In genomic region chr11:68053981-68054812, GRCh38 we compare ENCODE assay signal across 25 cellular contexts. TPM values are rescaled to one million over a fixed set of nuclear protein-coding genes. Genes with fewer than 3 reads are reported as not detected.
DNase-seq lines count a peak whose midpoint lies in the region; ATAC-seq and TF ChIP-seq lines count a peak whose summit lies in the region.
"Had no signal": no experiment of that assay in that cellular context is flagged by ENCODE, and none has a peak within 500 bp of the region (broad histone marks: within the 10 kb centered on the region; RNA-seq: fewer than 3 reads in every experiment).

No MANE protein-coding gene starts in this region.

- no peaks in the 10 kb centered on the region for H3K9me3 ChIP-seq in osteoblast (ENCODE audit: low read depth, low read length)
- H3K9me3 ChIP-seq: adrenal gland, SJCRH30, upper lobe of left lung had no signal

- TF ChIP-seq CTCF in GM20000 (IDR thresholded peaks at IDR 0.05; ENCODE audit: extremely low read depth, missing control alignments) (no peak), brain (conservative IDR thresholded peaks at IDR 0.05) (no peak), osteoblast (IDR thresholded peaks at IDR 0.05; ENCODE audit: extremely low read depth, low read depth, low read length) (no peak)

- H3K4me1 ChIP-seq in osteoblast (ENCODE audit: insufficient read depth, low read length), result no peaks in the 10 kb centered on the region
- H3K4me1 ChIP-seq: adrenal gland, SJCRH30 had no signal

- H4K20me1 ChIP-seq in osteoblast (ENCODE audit: insufficient read depth, low read length), result no peaks in the 10 kb centered on the region

- H3K4me3 Mint-ChIP-seq in activated CD8-positive, alpha-beta memory T cell treated with anti-CD3 and anti-CD28 coated beads, Interleukin-2, amount 10 ng/mL, durations not matched to agents 7 days and 5 days, result no peak overlapping the region
- H3K4me3 Mint-ChIP-seq in brain, result no peak overlapping the region
- H3K4me3 Mint-ChIP-seq: CD4-positive, alpha-beta memory T cell; effector memory CD8-positive, alpha-beta T cell; neural progenitor cell had no signal

- H3K4me1 Mint-ChIP-seq in activated CD8-positive, alpha-beta memory T cell treated with anti-CD3 and anti-CD28 coated beads, Interleukin-2, amount 10 ng/mL, durations not matched to agents 7 days and 5 days, result no peaks in the 10 kb centered on the region
- H3K4me1 Mint-ChIP-seq in brain, result peaks cover 9% of the 10 kb centered on the region

- peak; percentile 49 for DNase-seq in activated CD8-positive, alpha-beta memory T cell treated with anti-CD3 and anti-CD28 coated beads, Interleukin-2, amount 50 U/mL, for 48 hours
- no peak for DNase-seq in activated CD8-positive, alpha-beta memory T cell treated with anti-CD3 and anti-CD28 coated beads, Interleukin-2, amount 10 ng/mL, durations not matched to agents 7 days and 5 days
- peak; percentile 6 for DNase-seq in GM20000 (ENCODE audit: low spot score)
- peak; percentile 69 for DNase-seq in osteoblast (ENCODE audit: insufficient read length, low spot score, missing footprints)
- DNase-seq in NCI-H524 (lab: John Stamatoyannopoulos, UW), result no peak
- DNase-seq in stimulated activated CD4-positive, alpha-beta T cell treated with anti-CD3 and anti-CD28 coated beads, Interleukin-12 subunit alpha, Interleukin-12 subunit beta, amount 100 ng/mL, for 4 hours, result no peak
- DNase-seq: ACHN; activated CD4-positive, alpha-beta T cell treated with anti-CD3 and anti-CD28 coated beads for 4 hours; caudate nucleus; CD4-positive, alpha-beta memory T cell; DMS79 treated with DMSO at 0.1 percent for 48 hours; effector memory CD8-positive, alpha-beta T cell; mesenchymal stem cell; NCI-H1048; NCI-H2081; NCI-H526; OCI-M1; SJCRH30; stimulated activated naive CD4-positive, alpha-beta T cell treated with Interleukin-2 at 50 U/mL for 16 hours; upper lobe of left lung had no signal

- H3K9me3 Mint-ChIP-seq in activated CD8-positive, alpha-beta memory T cell treated with anti-CD3 and anti-CD28 coated beads, Interleukin-2, amount 10 ng/mL, durations not matched to agents 7 days and 5 days (ENCODE audit: low read depth), result no peaks in the 10 kb centered on the region
- H3K9me3 Mint-ChIP-seq in brain, result no peaks in the 10 kb centered on the region
- H3K9me3 Mint-ChIP-seq: CD4-positive, alpha-beta memory T cell; effector memory CD8-positive, alpha-beta T cell; neural progenitor cell had no signal

- no peak overlapping the region for H3K4me2 ChIP-seq in osteoblast (ENCODE audit: insufficient read depth, low read length)
- H3K4me2 ChIP-seq: neural progenitor cell had no signal

- H3K4me3 ChIP-seq in osteoblast (ENCODE audit: insufficient read depth, low read length), result no peak overlapping the region
- H3K4me3 ChIP-seq: adrenal gland, neural progenitor cell, SJCRH30, upper lobe of left lung had no signal

- peaks cover 28% of the 10 kb centered on the region for H3K36me3 ChIP-seq in osteoblast (ENCODE audit: insufficient read depth, low read length)

- peaks cover 12% of the 10 kb centered on the region for H3K36me3 Mint-ChIP-seq in activated CD8-positive, alpha-beta memory T cell treated with anti-CD3 and anti-CD28 coated beads, Interleukin-2, amount 10 ng/mL, durations not matched to agents 7 days and 5 days
- H3K36me3 Mint-ChIP-seq in brain, result peaks cover 23% of the 10 kb centered on the region

- no peaks in the 10 kb centered on the region for H3K27me3 ChIP-seq in osteoblast (ENCODE audit: insufficient read depth, low read length)
- H3K27me3 ChIP-seq: adrenal gland, neural progenitor cell, SJCRH30, upper lobe of left lung had no signal

- no peak overlapping the region for H3K27ac Mint-ChIP-seq in activated CD8-positive, alpha-beta memory T cell treated with anti-CD3 and anti-CD28 coated beads, Interleukin-2, amount 10 ng/mL, durations not matched to agents 7 days and 5 days
- H3K27ac Mint-ChIP-seq in brain, result peak overlapping the region in 3 of 5 experiments; percentile 25 to 30 (median 27)

- H3K79me2 ChIP-seq in osteoblast (ENCODE audit: insufficient read depth, low read length), result no peaks in the 10 kb centered on the region

- no peak overlapping the region for H2AFZ ChIP-seq in osteoblast (ENCODE audit: low read length)
- H2AFZ ChIP-seq: neural progenitor cell had no signal

- no peak overlapping the region for H3K27ac ChIP-seq in osteoblast (ENCODE audit: low read depth, low read length)
- H3K27ac ChIP-seq: HL-60, neural progenitor cell, SJCRH30, upper lobe of left lung had no signal

- ATAC-seq in activated CD8-positive, alpha-beta memory T cell treated with anti-CD3 and anti-CD28 coated beads, Interleukin-2, amount 10 ng/mL, durations not matched to agents 7 days and 5 days, result no peak
- ATAC-seq in GM21528 (IDR thresholded peaks at IDR 0.05; ENCODE audit: low FRiP score, unreplicated experiment), result no peak
- ATAC-seq: effector memory CD8-positive, alpha-beta T cell had no signal

- CTCF ChIA-PET in activated CD8-positive, alpha-beta memory T cell treated with anti-CD3 and anti-CD28 coated beads, Interleukin-2, amount 10 ng/mL, durations not matched to agents 7 days and 5 days (lab: Charles Lee), result no interaction called here

- H3K27me3 Mint-ChIP-seq in activated CD8-positive, alpha-beta memory T cell treated with anti-CD3 and anti-CD28 coated beads, Interleukin-2, amount 10 ng/mL, durations not matched to agents 7 days and 5 days, result no peaks in the 10 kb centered on the region
- no peaks in the 10 kb centered on the region for H3K27me3 Mint-ChIP-seq in brain
- H3K27me3 Mint-ChIP-seq: CD4-positive, alpha-beta memory T cell; effector memory CD8-positive, alpha-beta T cell had no signal

RNA-seq across cellular contexts. Expression of gene TCIRG1, which starts 15.4 kb away (rescaled TPM):
- 100 to 1,000 TPM; 235 to 311 TPM for total RNA-seq in activated CD8-positive, alpha-beta memory T cell treated with anti-CD3 and anti-CD28 coated beads, Interleukin-2, amount 10 ng/mL, durations not matched to agents 7 days and 5 days
- polyA plus RNA-seq in brain (ENCODE audit: insufficient read depth, low read depth, low replicate concordance), result 5.0 TPM
- 85.4 and 87.5 TPM in 2 replicates for total RNA-seq in osteoblast

RNA-seq across cellular contexts. Expression of gene NDUFS8, which starts 23.7 kb away (rescaled TPM):
- 100 to 1,000 TPM; 161 TPM for total RNA-seq in activated CD8-positive, alpha-beta memory T cell treated with anti-CD3 and anti-CD28 coated beads, Interleukin-2, amount 10 ng/mL, durations not matched to agents 7 days and 5 days
- polyA plus RNA-seq in brain (ENCODE audit: insufficient read depth, low read depth, low replicate concordance), result 339 TPM
- 60.7 and 73.1 TPM in 2 replicates for total RNA-seq in osteoblast

RNA-seq across cellular contexts. Expression of gene ALDH3B1, which starts 44.1 kb away (rescaled TPM):
- total RNA-seq in activated CD8-positive, alpha-beta memory T cell treated with anti-CD3 and anti-CD28 coated beads, Interleukin-2, amount 10 ng/mL, durations not matched to agents 7 days and 5 days, result not detected
- 10.5 TPM for polyA plus RNA-seq in brain (ENCODE audit: insufficient read depth, low read depth, low replicate concordance)
- 59.5 and 63.0 TPM in 2 replicates for total RNA-seq in osteoblast
- polyA plus RNA-seq: CD4-positive, alpha-beta memory T cell had no signal

RNA-seq across cellular contexts. Expression of gene UNC93B1, which starts 50.3 kb away (rescaled TPM):
- 10 to 100 TPM; 20.0 to 48.9 TPM for total RNA-seq in activated CD8-positive, alpha-beta memory T cell treated with anti-CD3 and anti-CD28 coated beads, Interleukin-2, amount 10 ng/mL, durations not matched to agents 7 days and 5 days
- polyA plus RNA-seq in brain (ENCODE audit: insufficient read depth, low read depth, low replicate concordance), result 8.1 TPM
- 36.5 and 39.8 TPM in 2 replicates for total RNA-seq in osteoblast
- total RNA-seq: SJCRH30 had no signal

Comparison
In these comparisons a context has a peak if more than half of its experiments do, and no peak if none do; other contexts are left out.
1. DNase-seq: peak in activated CD8-positive, alpha-beta memory T cell treated with anti-CD3 and anti-CD28 coated beads, Interleukin-2, amount 50 U/mL, for 48 hours (single experiment), GM20000 (single experiment) and osteoblast (single experiment); none in activated CD8-positive, alpha-beta memory T cell treated with anti-CD3 and anti-CD28 coated beads, Interleukin-2, amount 10 ng/mL, durations not matched to agents 7 days and 5 days (single experiment), NCI-H524 (0 of 2) and stimulated activated CD4-positive, alpha-beta T cell treated with anti-CD3 and anti-CD28 coated beads, Interleukin-12 subunit alpha, Interleukin-12 subunit beta, amount 100 ng/mL, for 4 hours (single experiment).
2. RNA of gene ALDH3B1, which starts 44.1 kb away (total RNA-seq): 59.5 to 63.0 TPM in osteoblast; not detected in activated CD8-positive, alpha-beta memory T cell treated with anti-CD3 and anti-CD28 coated beads, Interleukin-2, amount 10 ng/mL, durations not matched to agents 7 days and 5 days; every median in the first group is over 10 times any median in the second.